Comparison of ENCODE assay signal across 9 cellular contexts in the genomic region with DNA sequence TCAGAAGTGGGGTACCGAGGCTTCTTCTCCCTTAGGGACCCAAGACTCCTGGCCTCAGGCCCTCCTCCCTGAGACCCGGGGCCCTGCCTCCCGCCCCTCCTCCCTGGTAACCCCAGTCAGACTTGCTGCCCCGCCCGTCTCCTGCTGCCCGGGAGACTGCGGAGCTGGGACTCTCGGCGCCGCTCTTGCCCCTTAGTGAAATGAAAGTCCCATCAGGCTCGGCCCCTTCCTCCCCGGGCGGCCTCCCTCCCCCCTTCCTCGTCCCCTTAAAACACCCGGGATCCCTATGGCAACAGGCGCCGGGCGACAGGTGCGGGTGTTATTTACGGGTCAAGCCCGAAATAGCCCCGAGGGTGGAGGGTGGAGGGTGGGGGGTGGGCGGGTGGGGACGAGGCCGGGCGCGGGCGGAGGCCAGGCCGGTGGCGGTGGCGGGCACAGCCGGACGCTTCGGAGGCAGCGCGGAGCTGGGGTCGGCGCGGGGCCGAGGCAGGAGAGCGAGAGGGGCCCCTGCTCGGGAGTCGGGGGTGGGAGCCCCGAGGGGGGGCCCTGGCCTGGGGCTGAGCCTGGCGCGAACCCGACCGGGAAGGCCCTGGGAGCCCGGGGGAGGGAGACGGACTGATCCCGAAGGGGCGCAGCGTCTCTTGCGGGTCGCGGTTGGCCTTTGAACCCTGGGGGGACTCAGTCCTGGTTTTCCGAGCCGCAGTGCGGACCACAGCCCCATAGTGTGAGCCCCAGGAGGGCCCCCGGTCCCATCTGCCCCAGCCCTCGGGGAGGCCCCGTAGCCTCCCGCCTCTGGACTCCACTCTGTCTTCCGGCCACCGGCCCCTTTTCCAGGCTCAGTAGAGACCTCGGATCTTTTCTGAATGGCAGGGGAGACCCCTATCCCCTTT. TPM values are rescaled to one million over a fixed set of nuclear protein-coding genes. Genes with fewer than 3 reads are reported as not detected.
A peak's percentile ranks its signal among the peaks of the same experiment; 100 is the strongest.
DNase-seq lines count a peak whose midpoint lies in the region; ATAC-seq and TF ChIP-seq lines count a peak whose summit lies in the region.
"Had no signal": no experiment of that assay in that cellular context is flagged by ENCODE, and none has a peak within 500 bp of the region (broad histone marks: within the 10 kb centered on the region; RNA-seq: fewer than 3 reads in every experiment).

A gene with protein sequence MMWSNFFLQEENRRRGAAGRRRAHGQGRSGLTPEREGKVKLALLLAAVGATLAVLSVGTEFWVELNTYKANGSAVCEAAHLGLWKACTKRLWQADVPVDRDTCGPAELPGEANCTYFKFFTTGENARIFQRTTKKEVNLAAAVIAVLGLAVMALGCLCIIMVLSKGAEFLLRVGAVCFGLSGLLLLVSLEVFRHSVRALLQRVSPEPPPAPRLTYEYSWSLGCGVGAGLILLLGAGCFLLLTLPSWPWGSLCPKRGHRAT (plus strand): TSS at position 414 of the 890 bp plus-strand sequence. CDS start 1,241 bp downstream, outside the sequence.

- H3K4me1 ChIP-seq in NT2/D1 (ENCODE audit: insufficient read depth, insufficient read length) (peaks cover 11% of the 10 kb centered on the region), gastrocnemius medialis (peaks cover 24 to 31% of the 10 kb centered on the region in 2 donors)

- peak within 1 kb of the TSS; percentile 92 to 98 (median 96) for H3K27ac ChIP-seq in gastrocnemius medialis

- DNase-seq in GM20000 (ENCODE audit: low spot score) (peak; percentile 42), NT2/D1 (ENCODE audit: low read depth, low spot score) (no peak), fibroblast of villous mesenchyme (ENCODE audit: low read depth) (peak; percentile 74), gastrocnemius medialis (peak; percentile 53 to 88), SIG-M5 (lab: John Stamatoyannopoulos, UW) (no peak), NOMO-1 treated with DMSO at 0.1 percent for 48 hours (lab: John Stamatoyannopoulos, UW; ENCODE audit: unreplicated experiment) (no peak)
- no peak for DNase-seq in effector CD8-positive, alpha-beta T cell (lab: John Stamatoyannopoulos, UW)
- DNase-seq: aorta had no signal

- TF ChIP-seq CTCF in GM20000 (IDR thresholded peaks at IDR 0.05; ENCODE audit: extremely low read depth, missing control alignments) = no peak
- TF ChIP-seq CTCF in fibroblast of villous mesenchyme (IDR thresholded peaks at IDR 0.05; ENCODE audit: insufficient read depth, low read depth, low read length) = no peak
- TF ChIP-seq CTCF in gastrocnemius medialis (IDR thresholded peaks at IDR 0.05 in 4 of 5, conservative IDR thresholded peaks at IDR 0.05 in 1 of 5) = no peak

- no peaks in the 10 kb centered on the region for H3K36me3 ChIP-seq in NT2/D1 (ENCODE audit: insufficient read depth, insufficient read length, low read length)
- H3K36me3 ChIP-seq in gastrocnemius medialis = no peaks in the 10 kb centered on the region

- H3K4me3 ChIP-seq in NT2/D1 (ENCODE audit: insufficient read length, low read depth) (peak within 1 kb of the TSS; percentile 32), fibroblast of villous mesenchyme (ENCODE audit: low read depth, low read length) (peak within 1 kb of the TSS; percentile 54), gastrocnemius medialis (peak within 1 kb of the TSS; percentile 58 to 77 (median 74))

- TF ChIP-seq POLR2A in gastrocnemius medialis (IDR thresholded peaks at IDR 0.05) = peak; percentile 49 to 56

- H3K27me3 ChIP-seq in NT2/D1 (ENCODE audit: insufficient read depth, insufficient read length) = peaks cover 40% of the 10 kb centered on the region
- H3K27me3 ChIP-seq in gastrocnemius medialis = no peaks in the 10 kb centered on the region

- intact Hi-C loops in gastrocnemius medialis (cut with DNase I; ENCODE audit: low total_unique reads) = no loop called here

- ATAC-seq in gastrocnemius medialis (peak; percentile 71 to 86), GM21447 (IDR thresholded peaks at IDR 0.05; ENCODE audit: unreplicated experiment) (no peak)

- H3K9ac ChIP-seq in NT2/D1 (ENCODE audit: insufficient read length, low read depth) = peak within 1 kb of the TSS; percentile 80

- H3K9me3 ChIP-seq in NT2/D1 (ENCODE audit: insufficient read depth, low read length) (no peaks in the 10 kb centered on the region), gastrocnemius medialis (no peaks in the 10 kb centered on the region)

- in situ Hi-C loops in gastrocnemius medialis (cut with MboI; ENCODE audit: low sequenced_read_pairs in 4 of 4) = no loop called here

RNA-seq across cellular contexts. Expression of the gene that starts here (rescaled TPM):
- total RNA-seq in fibroblast of villous mesenchyme = under 0.01 and 1.3 TPM in 2 replicates
- total RNA-seq in gastrocnemius medialis = 10 to 100 TPM; 25.2 to 50.3 (median 31.0) TPM
- total RNA-seq: aorta had no signal

Comparison
In these comparisons a context has a peak if more than half of its experiments do, and no peak if none do; other contexts are left out.
1. RNA of the gene that starts here (total RNA-seq): 25.2 to 50.3 TPM in gastrocnemius medialis; under 0.01 to 1.3 TPM in fibroblast of villous mesenchyme; every median in the first group is over 10 times any median in the second.
2. DNase-seq: peak in GM20000 (single experiment), fibroblast of villous mesenchyme (single experiment) and gastrocnemius medialis (2 of 2); none in NT2/D1 (single experiment), effector CD8-positive, alpha-beta T cell (single experiment), SIG-M5 (single experiment) and NOMO-1 treated with DMSO at 0.1 percent for 48 hours (single experiment).
3. Peak in every context shown above with its lines, with median percentiles within 50 percentile points of each other: H3K4me3 ChIP-seq.